In genomic region chr22:19292262-19293230, GRCh38 we compare ENCODE assay signal across 7 cellular contexts. TPM values are rescaled to one million over a fixed set of nuclear protein-coding genes. Genes with fewer than 3 reads are reported as not detected.
DNase-seq lines count a peak whose midpoint lies in the region; ATAC-seq, FAIRE-seq and TF ChIP-seq lines count a peak whose summit lies in the region.

No MANE protein-coding gene starts in this region.

- CTCF ChIA-PET in WTC11 (lab: Charles Lee): interaction anchor here (1.7 to 2.2 kb wide), 2 partner anchors 8 to 114 kb away, joined by 10 to 19 read pairs; partner anchors contain the start of gene SLC25A1

- H3K36me3 Mint-ChIP-seq in WTC11 (no peaks in the 10 kb centered on the region), progenitor cell of endocrine pancreas (ENCODE audit: insufficient read depth) (no peaks in the 10 kb centered on the region)

- H3K36me3 ChIP-seq in gastroesophageal sphincter: no peaks in the 10 kb centered on the region

- H3K4me3 ChIP-seq in HL-60 (replicated peaks; ENCODE audit: insufficient read depth, low read length) (peak overlapping the region; percentile 71), gastroesophageal sphincter (peak overlapping the region; percentile 85 to 86)

- H3K27ac ChIP-seq in HL-60 (replicated peaks): peak overlapping the region; percentile 87
- peak overlapping the region in 3 of 4 donors; percentile 85 to 90 (median 86) for H3K27ac ChIP-seq in gastroesophageal sphincter

- WGBS in gastroesophageal sphincter (ENCODE audit: low coverage in 1 of 2), 2 donors: 59 to 71% methylated on average over 7 to 10 of the region's 32 CpGs

- no peak overlapping the region for H3K27ac Mint-ChIP-seq in WTC11
- H3K27ac Mint-ChIP-seq in progenitor cell of endocrine pancreas: peak overlapping the region; percentile 92

- ATAC-seq in WTC11: peak; percentile 4; the same call in 1 of the 2 replicates
- ATAC-seq in gastroesophageal sphincter: peak; percentile 24
- ATAC-seq in GM21526 (IDR thresholded peaks at IDR 0.05; ENCODE audit: low FRiP score, unreplicated experiment): no peak

- TF ChIP-seq CTCF in HL-60 (IDR thresholded peaks at IDR 0.05; ENCODE audit: insufficient read depth, low read length) (no peak), WTC11 (IDR thresholded peaks at IDR 0.05) (no peak), gastroesophageal sphincter (IDR thresholded peaks at IDR 0.05) (no peak), progenitor cell of endocrine pancreas (IDR thresholded peaks at IDR 0.05; ENCODE audit: unreplicated experiment) (no peak)

- no peaks in the 10 kb centered on the region for H3K9me3 Mint-ChIP-seq in WTC11
- H3K9me3 Mint-ChIP-seq in progenitor cell of endocrine pancreas (ENCODE audit: low read depth): no peaks in the 10 kb centered on the region

- H3K4me1 ChIP-seq in gastroesophageal sphincter: peaks cover 0 to 29% (median 11%) of the 10 kb centered on the region in 3 donors

- H3K27me3 ChIP-seq in HL-60 (ENCODE audit: insufficient read depth, poor library complexity, severe bottlenecking) (no peaks in the 10 kb centered on the region), gastroesophageal sphincter (no peaks in the 10 kb centered on the region)

- TF ChIP-seq POLR2A in GM12891 (IDR thresholded peaks at IDR 0.05; ENCODE audit: low read depth, low read length) (no peak), gastroesophageal sphincter (IDR thresholded peaks at IDR 0.05) (no peak)

- peak; percentile 81 for FAIRE-seq in GM12891 (lab: Jason Lieb, UNC)

- no peak for DNase-seq in GM12891 (ENCODE audit: insufficient read length, low spot score)
- DNase-seq in HL-60 (ENCODE audit: low read depth in 1 of 2, low spot score in 1 of 2): peak in 1 of 2 experiments; percentile 52
- no peak for DNase-seq in WTC11 (ENCODE audit: low spot score)
- no peak for DNase-seq in progenitor cell of endocrine pancreas (ENCODE audit: low spot score, unreplicated experiment)
- no peak for DNase-seq in glomerular visceral epithelial cell (ENCODE audit: extremely low spot score)

- POLR2A ChIA-PET in WTC11 (lab: Charles Lee): interaction anchor here (1.2 kb wide), 1 partner anchor 7 kb away, joined by 4 read pairs; no protein-coding TSS in a partner anchor

- H3K4me1 Mint-ChIP-seq in WTC11 (peaks cover 17% of the 10 kb centered on the region), progenitor cell of endocrine pancreas (ENCODE audit: low read depth) (peaks cover 15% of the 10 kb centered on the region)

- peak overlapping the region; percentile 91 for H3K4me3 Mint-ChIP-seq in WTC11
- H3K4me3 Mint-ChIP-seq in progenitor cell of endocrine pancreas (ENCODE audit: low read depth): peak overlapping the region; percentile 94

- H3K9me3 ChIP-seq in gastroesophageal sphincter: no peaks in the 10 kb centered on the region

- TF ChIP-seq EP300 in gastroesophageal sphincter (IDR thresholded peaks at IDR 0.05): no peak

- H3K27me3 Mint-ChIP-seq in WTC11 (ENCODE audit: low read depth): peaks cover 25% of the 10 kb centered on the region
- H3K27me3 Mint-ChIP-seq in progenitor cell of endocrine pancreas: peaks cover 33% of the 10 kb centered on the region

TF ChIP-seq in GM12891, 5 proteins besides CTCF, POLR2A, EP300 and RAD21:
- TF ChIP-seq POU2F2 (IDR thresholded peaks at IDR 0.05; ENCODE audit: low read depth, low read length) (no peak), TAF1 (IDR thresholded peaks at IDR 0.05; ENCODE audit: low read depth, low read length) (no peak), SPI1 (IDR thresholded peaks at IDR 0.05; ENCODE audit: low read depth, low read length) (no peak), POLR2AphosphoS5 (IDR thresholded peaks at IDR 0.05; ENCODE audit: low read depth, low read length) (no peak), PAX5 (IDR thresholded peaks at IDR 0.05; ENCODE audit: insufficient read depth, low read length, severe bottlenecking) (no peak)

TF ChIP-seq in WTC11, 78 proteins besides CTCF, POLR2A, EP300 and RAD21:
- TF ChIP-seq ARID4B (CRISPR knock-in tag; IDR thresholded peaks at IDR 0.05; ENCODE audit: borderline replicate concordance) (peak; percentile 37; the same call in 1 of the 2 replicates), SOX15 (CRISPR knock-in tag; IDR thresholded peaks at IDR 0.05) (no peak)
- TF ChIP-seq, protein P1, sequence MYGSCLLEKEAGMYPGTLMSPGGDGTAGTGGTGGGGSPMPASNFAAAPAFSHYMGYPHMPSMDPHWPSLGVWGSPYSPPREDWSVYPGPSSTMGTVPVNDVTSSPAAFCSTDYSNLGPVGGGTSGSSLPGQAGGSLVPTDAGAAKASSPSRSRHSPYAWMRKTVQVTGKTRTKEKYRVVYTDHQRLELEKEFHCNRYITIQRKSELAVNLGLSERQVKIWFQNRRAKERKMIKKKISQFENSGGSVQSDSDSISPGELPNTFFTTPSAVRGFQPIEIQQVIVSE (CRISPR knock-in tag; IDR thresholded peaks at IDR 0.05; ENCODE audit: borderline replicate concordance): no peak

RNA-seq across cellular contexts. Expression of gene CLTCL1, which starts 1.0 kb away (rescaled TPM):
- polyA plus RNA-seq in GM12891 (2012; ENCODE audit: low read depth, missing spikeins): 0.12 TPM
- total RNA-seq in WTC11 (2021) (15.5 to 19.3 TPM (median 16.9 TPM) in 3 replicates), gastroesophageal sphincter (10 to 100 TPM in 1 of 4 donors, 1 to 10 TPM in 3; 5.7 to 11.7 (median 8.4) TPM), progenitor cell of endocrine pancreas (6.6 and 8.7 TPM in 2 replicates)
